ENCODE assay signal across 8 cellular contexts in genomic region chr10:60778978-60779668, GRCh38. TPM values are rescaled to one million over a fixed set of nuclear protein-coding genes. Genes with fewer than 3 reads are reported as not detected.
DNase-seq lines count a peak whose midpoint lies in the region; ATAC-seq and TF ChIP-seq lines count a peak whose summit lies in the region.

No MANE protein-coding gene starts in this region.

- H3K4me3 Mint-ChIP-seq in T-helper 2 cell treated with Interferon-gamma antibody and Interleukin-4, amounts not matched to agents 5 μg/mL and 100 μg/mL, for 36 hours = peak overlapping the region; percentile 99

- ATAC-seq in heart right ventricle = no peak
- ATAC-seq in Right ventricle myocardium superior (ENCODE audit: poor library complexity) = no peak
- ATAC-seq in HG03045 (IDR thresholded peaks at IDR 0.05; ENCODE audit: unreplicated experiment) = peak; percentile 23

- DNase-seq in heart right ventricle (no peak), Right ventricle myocardium superior (no peak), NCI-H446 treated with DMSO at 0.1 percent for 48 hours (lab: John Stamatoyannopoulos, UW) (no peak)
- DNase-seq in T-helper 2 cell treated with Interferon-gamma antibody and Interleukin-4, amounts not matched to agents 5 μg/mL and 100 μg/mL, for 36 hours (ENCODE audit: low spot score) = no peak
- DNase-seq in NK-92 treated with Interleukin-12 subunit alpha and Interleukin-12 subunit beta, amount 100 ng/mL, for 24 hours (lab: John Stamatoyannopoulos, UW) = no peak

- H3K27ac ChIP-seq in heart right ventricle (peak overlapping the region in 2 of 10 donors; percentile 42 to 82), subcutaneous abdominal adipose tissue (ENCODE audit: low read depth, low read length) (peak overlapping the region; percentile 37)

- H3K36me3 ChIP-seq in heart right ventricle (no peaks in the 10 kb centered on the region), subcutaneous abdominal adipose tissue (ENCODE audit: control insufficient read depth in 5 of 5, insufficient read depth in 5 of 5, low read length in 5 of 5) (no peaks in the 10 kb centered on the region)

- no peaks in the 10 kb centered on the region for H3K9me3 Mint-ChIP-seq in T-helper 2 cell treated with Interferon-gamma antibody and Interleukin-4, amounts not matched to agents 5 μg/mL and 100 μg/mL, for 36 hours

- H3K27me3 ChIP-seq in heart right ventricle (peaks cover 0 to 8% (median 0%) of the 10 kb centered on the region in 7 donors), subcutaneous abdominal adipose tissue (ENCODE audit: control insufficient read depth in 5 of 5, insufficient read depth in 4 of 5, low read length in 5 of 5) (peaks cover 0 to 2% (median 0%) of the 10 kb centered on the region in 5 donors)

- H3K9me3 ChIP-seq in heart right ventricle = no peaks in the 10 kb centered on the region
- H3K9me3 ChIP-seq in subcutaneous abdominal adipose tissue (ENCODE audit: control insufficient read depth in 5 of 5, low read length in 5 of 5) = no peaks in the 10 kb centered on the region

- peaks cover 30% of the 10 kb centered on the region for H3K4me1 Mint-ChIP-seq in T-helper 2 cell treated with Interferon-gamma antibody and Interleukin-4, amounts not matched to agents 5 μg/mL and 100 μg/mL, for 36 hours (ENCODE audit: low read depth)

- H3K4me3 ChIP-seq in heart right ventricle = peak overlapping the region; percentile 42 to 75 (median 64)
- peak overlapping the region; percentile 64 for H3K4me3 ChIP-seq in iPS-11a (ENCODE audit: low read depth, low read length)
- H3K4me3 ChIP-seq in subcutaneous abdominal adipose tissue (ENCODE audit: low read depth in 1 of 5, low read length in 5 of 5) = peak overlapping the region in 4 of 5 donors; percentile 71 to 80 (median 76)

- 1% methylated on average over 14 of the region's 14 CpGs for WGBS in heart right ventricle, 2 donors

- H3K9ac ChIP-seq in subcutaneous abdominal adipose tissue (ENCODE audit: low read length in 5 of 5) = peak overlapping the region in 4 of 5 donors; percentile 16 to 71 (median 52)

- H3K4me1 ChIP-seq in heart right ventricle (peaks cover 3 to 39% (median 8%) of the 10 kb centered on the region in 9 donors), subcutaneous abdominal adipose tissue (ENCODE audit: control insufficient read depth in 5 of 5, insufficient read depth in 5 of 5, low read length in 5 of 5) (peaks cover 0 to 11% (median 9%) of the 10 kb centered on the region in 5 donors)

- peak overlapping the region; percentile 99 for H3K27ac Mint-ChIP-seq in T-helper 2 cell treated with Interferon-gamma antibody and Interleukin-4, amounts not matched to agents 5 μg/mL and 100 μg/mL, for 36 hours

- intact Hi-C loops in heart right ventricle (cut with DNase I) = no loop called here
- intact Hi-C loops in Right ventricle myocardium superior (cut with DNase I) = no loop called here

- H3K36me3 Mint-ChIP-seq in T-helper 2 cell treated with Interferon-gamma antibody and Interleukin-4, amounts not matched to agents 5 μg/mL and 100 μg/mL, for 36 hours (ENCODE audit: low read depth) = peaks cover 43% of the 10 kb centered on the region

- TF ChIP-seq CTCF in heart right ventricle (IDR thresholded peaks at IDR 0.05) = no peak

- H3K27me3 Mint-ChIP-seq in T-helper 2 cell treated with Interferon-gamma antibody and Interleukin-4, amounts not matched to agents 5 μg/mL and 100 μg/mL, for 36 hours (ENCODE audit: low read depth) = peaks cover 2% of the 10 kb centered on the region

RNA-seq across cellular contexts. Expression of gene CDK1, which starts 0.8 kb away (rescaled TPM):
- 1 to 10 TPM in 5 of 10 donors, under 1 TPM in 5; 0.27 to 8.6 (median 1.0) TPM for total RNA-seq in heart right ventricle
- polyA plus RNA-seq in heart right ventricle = 1 to 10 TPM in 1 of 2 donors, under 1 TPM in 1; 0.74 to 2.0 TPM
- 2.4 TPM for total RNA-seq in Right ventricle myocardium superior
